8 cellular contexts compared by ENCODE assay signal in the genomic region with DNA sequence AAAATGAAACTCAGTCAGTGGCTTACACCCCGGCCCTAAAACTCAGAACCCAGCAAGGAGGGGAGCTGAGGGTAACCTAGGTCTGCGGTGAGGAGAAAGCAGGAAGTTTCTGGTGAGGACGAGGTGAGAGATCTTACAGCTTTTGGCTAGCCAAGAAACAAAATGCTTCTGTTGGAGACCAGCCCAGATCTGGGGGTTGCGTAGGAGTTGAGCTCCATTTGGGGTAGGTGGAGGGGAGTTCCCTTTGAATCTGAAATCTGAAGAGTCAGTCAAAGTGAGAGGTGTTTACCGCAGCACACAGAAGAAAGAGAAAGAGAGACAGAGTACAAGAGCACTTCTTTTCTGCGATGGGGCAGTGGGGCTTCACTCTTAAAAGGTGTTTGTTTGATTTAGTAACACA. TPM values are rescaled to one million over a fixed set of nuclear protein-coding genes. Genes with fewer than 3 reads are reported as not detected.
DNase-seq lines count a peak whose midpoint lies in the region; ATAC-seq and TF ChIP-seq lines count a peak whose summit lies in the region.

No MANE protein-coding gene starts in this region.

- peaks cover 0 to 2% of the 10 kb centered on the region in 2 donors for H3K36me3 ChIP-seq in lung (ENCODE audit: control insufficient read depth in 2 of 2, insufficient read depth in 2 of 2, low read length in 2 of 2)

- H3K4me3 ChIP-seq in lung: no peak overlapping the region

- ATAC-seq in GM19397 (IDR thresholded peaks at IDR 0.05; ENCODE audit: unreplicated experiment): peak; percentile 83
- ATAC-seq in HG03457 (IDR thresholded peaks at IDR 0.05; ENCODE audit: unreplicated experiment): peak; percentile 88
- no peak for ATAC-seq in lung (ENCODE audit: insufficient read depth, low FRiP score)
- ATAC-seq in left lobe of liver: no peak

- WGBS in lung, 2 donors: 30 to 44% methylated on average over 6 of the region's 6 CpGs

- no peak for TF ChIP-seq CTCF in lung (IDR thresholded peaks at IDR 0.05; ENCODE audit: control extremely low read depth, extremely low read depth)

- H3K27me3 ChIP-seq in lung (ENCODE audit: control insufficient read depth, insufficient read depth): no peaks in the 10 kb centered on the region

- peak; percentile 30 to 70 (median 51) for DNase-seq in activated CD8-positive, alpha-beta memory T cell treated with anti-CD3 and anti-CD28 coated beads for 48 hours (ENCODE audit: low read depth in 2 of 3, low spot score in 2 of 3)
- DNase-seq in lung (ENCODE audit: low spot score) (peak; percentile 65), mucosa of gallbladder (ENCODE audit: low spot score) (no peak), NCI-H524 treated with DMSO at 0.1 percent for 48 hours (lab: John Stamatoyannopoulos, UW) (no peak), left lobe of liver (ENCODE audit: low spot score) (no peak), NCI-H187 (lab: John Stamatoyannopoulos, UW) (no peak)

- peaks cover 0 to 2% of the 10 kb centered on the region in 2 donors for H3K9me3 ChIP-seq in lung (ENCODE audit: control insufficient read depth in 2 of 2, insufficient read depth in 1 of 2, low read length in 1 of 2)

- peaks cover 0 to 4% of the 10 kb centered on the region in 2 donors for H3K4me1 ChIP-seq in lung (ENCODE audit: control insufficient read depth in 2 of 2, insufficient read depth in 2 of 2, low read length in 2 of 2)

- H3K27ac ChIP-seq in lung (ENCODE audit: low read depth in 1 of 2, low read length in 1 of 2): peak overlapping the region in 1 of 2 donors; percentile 60

RNA-seq across cellular contexts. Expression of gene EHF, which starts 29.6 kb away (rescaled TPM):
- total RNA-seq in lung: 100 to 1,000 TPM in 1 of 2 donors, 10 to 100 TPM in 1; 82.5 to 144 TPM
- 10 to 100 TPM in 1 of 2 donors, 1 to 10 TPM in 1; 8.9 to 43.4 TPM for polyA plus RNA-seq in lung
- 176 TPM for total RNA-seq in mucosa of gallbladder
- total RNA-seq in left lobe of liver: 2.8 TPM

Comparison
In these comparisons a context has a peak if more than half of its experiments do, and no peak if none do; other contexts are left out.
1. ATAC-seq: peak in GM19397 (single experiment) and HG03457 (single experiment); none in lung (single experiment) and left lobe of liver (single experiment).
2. DNase-seq: peak in activated CD8-positive, alpha-beta memory T cell treated with anti-CD3 and anti-CD28 coated beads for 48 hours (3 of 3) and lung (single experiment); none in mucosa of gallbladder (single experiment), NCI-H524 treated with DMSO at 0.1 percent for 48 hours (single experiment), left lobe of liver (single experiment) and NCI-H187 (0 of 2).
3. RNA of gene EHF, which starts 29.6 kb away (total RNA-seq): 176 TPM in mucosa of gallbladder (single experiment) and 82.5 to 144 TPM in lung; 2.8 TPM in left lobe of liver (single experiment); every median in the first group is over 10 times any median in the second.